In genomic region chr12:50599366-50600095, GRCh38 we compare ENCODE assay signal across 22 cellular contexts.
DNase-seq lines count a peak whose midpoint lies in the region; ATAC-seq and TF ChIP-seq lines count a peak whose summit lies in the region.
"Had no signal": no experiment of that assay in that cellular context is flagged by ENCODE, and none has a peak within 500 bp of the region (broad histone marks: within the 10 kb centered on the region; RNA-seq: fewer than 3 reads in every experiment).

No MANE protein-coding gene starts in this region.

- H3K27me3 Mint-ChIP-seq in IgD-negative memory B cell: no peaks in the 10 kb centered on the region
- H3K27me3 Mint-ChIP-seq: activated CD8-positive, alpha-beta T cell treated with anti-CD3 and anti-CD28 coated beads for 36 hours; activated naive CD8-positive, alpha-beta T cell treated with anti-CD3 and anti-CD28 coated beads, Interleukin-2, amount 10 ng/mL, durations not matched to agents 7 days and 5 days had no signal

- H3K4me3 ChIP-seq in neutrophil (ENCODE audit: low read depth in 1 of 2, low read length in 1 of 2): peak overlapping the region in 1 of 2 experiments; percentile 5
- H3K4me3 ChIP-seq: sigmoid colon, suprapubic skin had no signal

- H3K36me3 ChIP-seq in neutrophil: no peaks in the 10 kb centered on the region
- H3K36me3 ChIP-seq: sigmoid colon, suprapubic skin, WERI-Rb-1 had no signal

- no peaks in the 10 kb centered on the region for H3K27me3 ChIP-seq in neutrophil
- H3K27me3 ChIP-seq: sigmoid colon, suprapubic skin had no signal

- H3K36me3 Mint-ChIP-seq in IgD-negative memory B cell: no peaks in the 10 kb centered on the region

- ATAC-seq in HG02970 (IDR thresholded peaks at IDR 0.05; ENCODE audit: low FRiP score, unreplicated experiment): no peak
- ATAC-seq in HG02642 (IDR thresholded peaks at IDR 0.05; ENCODE audit: poor library complexity, unreplicated experiment): no peak
- ATAC-seq: activated CD8-positive, alpha-beta T cell treated with anti-CD3 and anti-CD28 coated beads for 36 hours; SK-N-SH treated with all-trans-retinoic acid at 6 μM for 48 hours had no signal

- TF ChIP-seq CTCF in neutrophil (IDR thresholded peaks at IDR 0.05): no peak

- peak overlapping the region in 2 of 3 donors; percentile 44 to 69 for H3K27ac Mint-ChIP-seq in IgD-negative memory B cell
- H3K27ac Mint-ChIP-seq: activated CD8-positive, alpha-beta T cell treated with anti-CD3 and anti-CD28 coated beads for 36 hours; activated naive CD8-positive, alpha-beta T cell treated with anti-CD3 and anti-CD28 coated beads, Interleukin-2, amount 10 ng/mL, durations not matched to agents 7 days and 5 days; nephron progenitor cell; T-helper 2 cell treated with Interferon-gamma antibody and Interleukin-4, amounts not matched to agents 5 μg/mL and 100 μg/mL, for 36 hours had no signal

- H3K9me3 Mint-ChIP-seq in IgD-negative memory B cell: no peaks in the 10 kb centered on the region
- H3K9me3 Mint-ChIP-seq: activated CD8-positive, alpha-beta T cell treated with anti-CD3 and anti-CD28 coated beads for 36 hours; activated naive CD8-positive, alpha-beta T cell treated with anti-CD3 and anti-CD28 coated beads, Interleukin-2, amount 10 ng/mL, durations not matched to agents 7 days and 5 days; nephron progenitor cell; T-helper 2 cell treated with Interferon-gamma antibody and Interleukin-4, amounts not matched to agents 5 μg/mL and 100 μg/mL, for 36 hours had no signal

- peaks cover 17 to 20% of the 10 kb centered on the region in 2 experiments for H3K4me1 ChIP-seq in neutrophil (ENCODE audit: control insufficient read depth in 1 of 2, insufficient read depth in 1 of 2, low read depth in 1 of 2, low read length in 1 of 2)

- H3K4me3 Mint-ChIP-seq in IgD-negative memory B cell: peak overlapping the region in 1 of 4 donors; percentile 29
- H3K4me3 Mint-ChIP-seq: activated CD8-positive, alpha-beta T cell treated with anti-CD3 and anti-CD28 coated beads for 36 hours; activated naive CD8-positive, alpha-beta T cell treated with anti-CD3 and anti-CD28 coated beads, Interleukin-2, amount 10 ng/mL, durations not matched to agents 7 days and 5 days; nephron progenitor cell; T-helper 2 cell treated with Interferon-gamma antibody and Interleukin-4, amounts not matched to agents 5 μg/mL and 100 μg/mL, for 36 hours had no signal

- peak; percentile 36 for DNase-seq in CD1c-positive myeloid dendritic cell (ENCODE audit: extremely low spot score)
- DNase-seq in caudate nucleus (lab: John Stamatoyannopoulos, UW): no peak
- no peak for DNase-seq in EL
- DNase-seq: activated CD8-positive, alpha-beta T cell treated with anti-CD3 and anti-CD28 coated beads for 36 hours; activated naive CD8-positive, alpha-beta T cell treated with anti-CD3 and anti-CD28 coated beads, Interleukin-2, amount 10 ng/mL, durations not matched to agents 7 days and 5 days; GDM1; KG1; midbrain; NCI-H1694; NCI-H2171 treated with DMSO at 0.1 percent for 48 hours; nephron progenitor cell; posterior cingulate gyrus; sigmoid colon; WERI-Rb-1 had no signal

- peaks cover 28 to 40% (median 38%) of the 10 kb centered on the region in 3 donors for H3K4me1 Mint-ChIP-seq in IgD-negative memory B cell

- H3K27ac ChIP-seq in caudate nucleus (ENCODE audit: low read depth, low read length): peak overlapping the region; percentile 31
- H3K27ac ChIP-seq in neutrophil: peak overlapping the region; percentile 68
- H3K27ac ChIP-seq: RWPE1, sigmoid colon, suprapubic skin, WERI-Rb-1 had no signal

- no peaks in the 10 kb centered on the region for H3K9me3 ChIP-seq in neutrophil
- H3K9me3 ChIP-seq: sigmoid colon, suprapubic skin had no signal
